Comparison of ENCODE assay signal across 30 cellular contexts in the genomic region with DNA sequence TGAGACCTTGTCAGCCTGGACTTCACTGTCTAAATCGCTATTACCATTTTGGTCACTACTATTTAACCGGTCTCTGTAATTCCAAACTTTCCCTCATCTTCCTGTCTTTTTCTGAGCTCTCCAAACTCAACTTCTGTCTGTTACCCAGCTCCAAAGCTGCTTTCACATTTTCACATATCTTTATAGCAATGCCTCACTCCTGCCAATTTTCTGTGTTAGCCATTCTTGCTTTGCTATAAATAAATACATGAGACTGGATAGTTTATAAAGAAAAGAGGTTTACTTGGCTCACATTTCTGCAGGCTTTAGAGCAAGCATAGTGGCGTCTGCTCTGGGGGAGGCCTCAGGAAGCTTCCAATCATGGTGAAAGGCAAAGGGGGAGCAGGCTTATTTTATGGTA.
"Had no signal": no experiment of that assay in that cellular context is flagged by ENCODE, and none has a peak within 500 bp of the region (broad histone marks: within the 10 kb centered on the region; RNA-seq: fewer than 3 reads in every experiment).

No MANE protein-coding gene starts in this region.

- H3K9me3 ChIP-seq: esophagus muscularis mucosa, gastrocnemius medialis had no signal

- H3K27me3 ChIP-seq: adrenal gland, body of pancreas, esophagus muscularis mucosa, foreskin keratinocyte, gastrocnemius medialis had no signal

- DNase-seq: activated CD4-positive, alpha-beta memory T cell treated with anti-CD3 and anti-CD28 coated beads for 36 hours; activated CD4-positive, alpha-beta T cell treated with anti-CD3 and anti-CD28 coated beads for 36 hours; activated CD4-positive, alpha-beta T cell treated with anti-CD3 and anti-CD28 coated beads, Interleukin-2, amount 10 ng/mL, durations not matched to agents 24 days and 14 days; activated CD4-positive, CD25-positive, alpha-beta regulatory T cell; activated CD4-positive, CD25-positive, alpha-beta regulatory T cell treated with anti-CD3 and anti-CD28 coated beads, Interleukin-2, amount 50 U/mL, for 72 hours; activated CD8-positive, alpha-beta memory T cell treated with anti-CD3 and anti-CD28 coated beads, Interleukin-2, amount 10 ng/mL, durations not matched to agents 7 days and 5 days; activated CD8-positive, alpha-beta memory T cell treated with anti-CD3 and anti-CD28 coated beads, Interleukin-2, amount 50 U/mL, for 4 hours; activated CD8-positive, alpha-beta T cell treated with anti-CD3 and anti-CD28 coated beads, Interleukin-2, amount 10 ng/mL, durations not matched to agents 7 days and 5 days; activated effector memory CD4-positive, alpha-beta T cell treated with anti-CD3 and anti-CD28 coated beads, Interleukin-2, amount 50 U/mL, for 16 hours; activated naive CD4-positive, alpha-beta T cell treated with anti-CD3 and anti-CD28 coated beads for 36 hours; activated naive CD8-positive, alpha-beta T cell treated with anti-CD3 and anti-CD28 coated beads for 36 hours; activated naive CD8-positive, alpha-beta T cell treated with anti-CD3 and anti-CD28 coated beads, Interleukin-2, amount 50 U/mL, for 24 hours; activated T-cell treated with anti-CD3 and anti-CD28 coated beads, Interleukin-2, amount 50 U/mL, for 1 hour; activated T-cell treated with anti-CD3 and anti-CD28 coated beads, Interleukin-2, amount 50 U/mL, for 48 hours; adrenal gland; amygdala; aorta; body of pancreas; central memory CD4-positive, alpha-beta T cell; cerebellar nuclear complex; cortex of kidney; dermis blood vessel endothelial cell; effector CD4-positive, alpha-beta T cell; effector memory CD8-positive, alpha-beta T cell; erythroblast; foreskin keratinocyte; gastrocnemius medialis; glutamatergic neuron; T-helper 2 cell had no signal

- H3K4me1 ChIP-seq: adrenal gland, body of pancreas, foreskin keratinocyte, gastrocnemius medialis had no signal

- ATAC-seq: activated CD4-positive, alpha-beta T cell treated with anti-CD3 and anti-CD28 coated beads for 36 hours; activated CD8-positive, alpha-beta memory T cell treated with anti-CD3 and anti-CD28 coated beads, Interleukin-2, amount 10 ng/mL, durations not matched to agents 7 days and 5 days; activated CD8-positive, alpha-beta T cell treated with anti-CD3 and anti-CD28 coated beads, Interleukin-2, amount 10 ng/mL, durations not matched to agents 7 days and 5 days; activated naive CD8-positive, alpha-beta T cell treated with anti-CD3 and anti-CD28 coated beads, Interleukin-2, amount 50 U/mL, for 24 hours; body of pancreas; effector memory CD8-positive, alpha-beta T cell; foreskin keratinocyte; gastrocnemius medialis had no signal

- H3K27ac ChIP-seq: adrenal gland, body of pancreas, esophagus muscularis mucosa, foreskin keratinocyte, gastrocnemius medialis had no signal

- H3K36me3 ChIP-seq: adrenal gland, esophagus muscularis mucosa, gastrocnemius medialis had no signal

- H3K4me3 ChIP-seq: adrenal gland, body of pancreas, esophagus muscularis mucosa, gastrocnemius medialis had no signal
